In the genomic region with DNA sequence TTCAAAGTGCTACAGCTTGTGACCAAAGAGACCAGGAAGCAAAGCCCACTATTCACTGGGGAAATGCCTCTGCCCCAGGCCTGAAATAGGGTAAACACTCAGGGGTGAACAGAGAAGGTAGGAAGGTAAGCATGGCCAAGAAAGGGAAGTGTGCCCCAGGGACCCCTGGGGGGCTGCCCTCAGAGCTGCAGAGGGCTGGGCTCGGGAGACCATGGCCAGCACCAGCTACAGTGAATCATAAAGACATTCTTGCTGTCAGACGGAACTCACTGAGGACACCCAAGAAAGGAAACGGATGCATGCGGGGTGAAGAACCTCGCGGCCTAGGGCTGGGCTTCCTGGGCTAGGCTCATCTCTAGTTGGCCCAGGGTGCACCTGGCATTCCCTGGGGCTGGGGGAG, we compare ENCODE assay signal across 10 cellular contexts. TPM values are rescaled to one million over a fixed set of nuclear protein-coding genes. Genes with fewer than 3 reads are reported as not detected.
DNase-seq lines count a peak whose midpoint lies in the region; ATAC-seq and TF ChIP-seq lines count a peak whose summit lies in the region.
"Had no signal": no experiment of that assay in that cellular context is flagged by ENCODE, and none has a peak within 500 bp of the region (broad histone marks: within the 10 kb centered on the region; RNA-seq: fewer than 3 reads in every experiment).

No MANE protein-coding gene starts in this region.

- 46% methylated on average over 6 of the region's 6 CpGs for WGBS in urinary bladder

- H3K36me3 ChIP-seq in duodenal mucosa (ENCODE audit: control insufficient read depth in 1 of 2, insufficient read depth in 2 of 2, low read length in 2 of 2) (peaks cover 5 to 53% of the 10 kb centered on the region in 2 donors), muscle layer of duodenum (ENCODE audit: control insufficient read depth in 1 of 2, insufficient read depth in 2 of 2, low read length in 2 of 2) (peaks cover 16 to 49% of the 10 kb centered on the region in 2 donors), urinary bladder (ENCODE audit: insufficient read depth) (no peaks in the 10 kb centered on the region)

- no peak for ATAC-seq in GM21529 (IDR thresholded peaks at IDR 0.05; ENCODE audit: unreplicated experiment)

- no peaks in the 10 kb centered on the region for H3K9me3 Mint-ChIP-seq in activated naive CD8-positive, alpha-beta T cell (ENCODE audit: low read depth)
- no peaks in the 10 kb centered on the region for H3K9me3 Mint-ChIP-seq in activated naive CD8-positive, alpha-beta T cell treated with anti-CD3 and anti-CD28 coated beads for 36 hours

- H3K27me3 ChIP-seq in duodenal mucosa (ENCODE audit: control insufficient read depth in 1 of 2, insufficient read depth in 2 of 2, low read length in 2 of 2) (peaks cover 0 to 2% of the 10 kb centered on the region in 2 donors), muscle layer of duodenum (ENCODE audit: low read depth, low read length) (no peaks in the 10 kb centered on the region)

- H3K4me1 Mint-ChIP-seq in activated naive CD8-positive, alpha-beta T cell (ENCODE audit: low read depth) = peaks cover 13% of the 10 kb centered on the region
- H3K4me1 Mint-ChIP-seq in activated naive CD8-positive, alpha-beta T cell treated with anti-CD3 and anti-CD28 coated beads for 36 hours = peaks cover 34% of the 10 kb centered on the region

- peaks cover 34% of the 10 kb centered on the region for H3K36me3 Mint-ChIP-seq in activated naive CD8-positive, alpha-beta T cell
- H3K36me3 Mint-ChIP-seq in activated naive CD8-positive, alpha-beta T cell treated with anti-CD3 and anti-CD28 coated beads for 36 hours = peaks cover 67% of the 10 kb centered on the region

- H3K4me3 ChIP-seq in duodenal mucosa (ENCODE audit: low read depth in 1 of 2, low read length in 2 of 2) (no peak overlapping the region), muscle layer of duodenum (ENCODE audit: low read depth in 1 of 2, low read length in 2 of 2) (no peak overlapping the region), urinary bladder (ENCODE audit: low read depth, low read length) (no peak overlapping the region)

- H3K27ac ChIP-seq in duodenal mucosa (ENCODE audit: low read depth, low read length) (peak overlapping the region; percentile 52), muscle layer of duodenum (ENCODE audit: low read length) (peak overlapping the region; percentile 56), urinary bladder (ENCODE audit: low read depth) (peak overlapping the region; percentile 82)

- no peak for DNase-seq in activated naive CD8-positive, alpha-beta T cell treated with anti-CD3 and anti-CD28 coated beads for 36 hours
- no peak for DNase-seq in G401 (ENCODE audit: low spot score)
- DNase-seq in GM13977 (ENCODE audit: low spot score) = no peak
- DNase-seq: NCI-H226 had no signal

- in situ Hi-C loops in G401 (cut with HindIII; ENCODE audit: low sequenced_read_pairs) (no loop called here), GM13977 (cut with MboI; ENCODE audit: low pct_unique_long_range_greater_than_20kb, low sequenced_read_pairs, unreplicated experiment) (loop anchor here (10.0 kb wide), 1 partner anchor 180 kb away; no protein-coding TSS in a partner anchor)

- peaks cover 2% of the 10 kb centered on the region for H3K27me3 Mint-ChIP-seq in activated naive CD8-positive, alpha-beta T cell
- peaks cover 2% of the 10 kb centered on the region for H3K27me3 Mint-ChIP-seq in activated naive CD8-positive, alpha-beta T cell treated with anti-CD3 and anti-CD28 coated beads for 36 hours

- no peak overlapping the region for H3K4me3 Mint-ChIP-seq in activated naive CD8-positive, alpha-beta T cell
- no peak overlapping the region for H3K4me3 Mint-ChIP-seq in activated naive CD8-positive, alpha-beta T cell treated with anti-CD3 and anti-CD28 coated beads for 36 hours

- no peak for TF ChIP-seq CTCF in GM13977 (IDR thresholded peaks at IDR 0.05; ENCODE audit: extremely low read depth, insufficient read depth, missing control alignments)

- H3K9ac ChIP-seq in duodenal mucosa (ENCODE audit: low read depth in 1 of 2, low read length in 2 of 2) = peak overlapping the region; percentile 16 to 51

- H3K4me1 ChIP-seq in duodenal mucosa (ENCODE audit: control insufficient read depth in 1 of 2, insufficient read depth in 2 of 2, low read length in 2 of 2) = peaks cover 49 to 75% of the 10 kb centered on the region in 2 donors
- H3K4me1 ChIP-seq in muscle layer of duodenum (ENCODE audit: control insufficient read depth in 1 of 2, insufficient read depth in 2 of 2, low read length in 2 of 2) = peaks cover 29 to 61% of the 10 kb centered on the region in 2 donors
- no peaks in the 10 kb centered on the region for H3K4me1 ChIP-seq in urinary bladder (ENCODE audit: insufficient read depth)

- peak overlapping the region; percentile 54 for H3K27ac Mint-ChIP-seq in activated naive CD8-positive, alpha-beta T cell
- no peak overlapping the region for H3K27ac Mint-ChIP-seq in activated naive CD8-positive, alpha-beta T cell treated with anti-CD3 and anti-CD28 coated beads for 36 hours

- H3K9me3 ChIP-seq in duodenal mucosa (ENCODE audit: control insufficient read depth in 1 of 2, low read length in 2 of 2) = no peaks in the 10 kb centered on the region
- H3K9me3 ChIP-seq in muscle layer of duodenum (ENCODE audit: control insufficient read depth in 1 of 2, low read length in 2 of 2) = no peaks in the 10 kb centered on the region

RNA-seq across cellular contexts. Expression of a gene that starts 9.6 kb away (rescaled TPM):
- 10 to 100 TPM; 36.7 to 37.8 TPM for total RNA-seq in activated naive CD8-positive, alpha-beta T cell treated with anti-CD3 and anti-CD28 coated beads for 36 hours
- total RNA-seq in urinary bladder = 31.4 TPM
- polyA plus RNA-seq in urinary bladder = 19.2 TPM
- total RNA-seq in G401 (2014; rRNA removed; shearing (Covaris generic)) = 20.2 and 37.8 TPM in 2 replicates

RNA-seq across cellular contexts. Expression of a gene that starts 22.7 kb away (rescaled TPM):
- 10 to 100 TPM; 38.4 to 39.0 TPM for total RNA-seq in activated naive CD8-positive, alpha-beta T cell treated with anti-CD3 and anti-CD28 coated beads for 36 hours
- 9.5 TPM for total RNA-seq in urinary bladder
- 40.1 TPM for polyA plus RNA-seq in urinary bladder
- total RNA-seq in G401 (2014; rRNA removed; shearing (Covaris generic)) = 48.0 and 63.1 TPM in 2 replicates

RNA-seq across cellular contexts. Expression of a gene that starts 34.6 kb away (rescaled TPM):
- 10 to 100 TPM; 34.7 to 35.3 TPM for total RNA-seq in activated naive CD8-positive, alpha-beta T cell treated with anti-CD3 and anti-CD28 coated beads for 36 hours
- total RNA-seq in urinary bladder = 17.4 TPM
- 36.5 TPM for polyA plus RNA-seq in urinary bladder
- 48.8 and 56.7 TPM in 2 replicates for total RNA-seq in G401 (2014; rRNA removed; shearing (Covaris generic))

RNA-seq across cellular contexts. Expression of a gene that starts 39.4 kb away (rescaled TPM):
- total RNA-seq in activated naive CD8-positive, alpha-beta T cell treated with anti-CD3 and anti-CD28 coated beads for 36 hours = under 1 TPM; 0.64 to 0.80 TPM
- total RNA-seq in urinary bladder = 1.3 TPM
- polyA plus RNA-seq in urinary bladder = 4.5 TPM
- 65.0 and 65.6 TPM in 2 replicates for total RNA-seq in G401 (2014; rRNA removed; shearing (Covaris generic))
- total RNA-seq: HT-29 had no signal
